Comparison of ENCODE assay signal across 8 cellular contexts in the genomic region with DNA sequence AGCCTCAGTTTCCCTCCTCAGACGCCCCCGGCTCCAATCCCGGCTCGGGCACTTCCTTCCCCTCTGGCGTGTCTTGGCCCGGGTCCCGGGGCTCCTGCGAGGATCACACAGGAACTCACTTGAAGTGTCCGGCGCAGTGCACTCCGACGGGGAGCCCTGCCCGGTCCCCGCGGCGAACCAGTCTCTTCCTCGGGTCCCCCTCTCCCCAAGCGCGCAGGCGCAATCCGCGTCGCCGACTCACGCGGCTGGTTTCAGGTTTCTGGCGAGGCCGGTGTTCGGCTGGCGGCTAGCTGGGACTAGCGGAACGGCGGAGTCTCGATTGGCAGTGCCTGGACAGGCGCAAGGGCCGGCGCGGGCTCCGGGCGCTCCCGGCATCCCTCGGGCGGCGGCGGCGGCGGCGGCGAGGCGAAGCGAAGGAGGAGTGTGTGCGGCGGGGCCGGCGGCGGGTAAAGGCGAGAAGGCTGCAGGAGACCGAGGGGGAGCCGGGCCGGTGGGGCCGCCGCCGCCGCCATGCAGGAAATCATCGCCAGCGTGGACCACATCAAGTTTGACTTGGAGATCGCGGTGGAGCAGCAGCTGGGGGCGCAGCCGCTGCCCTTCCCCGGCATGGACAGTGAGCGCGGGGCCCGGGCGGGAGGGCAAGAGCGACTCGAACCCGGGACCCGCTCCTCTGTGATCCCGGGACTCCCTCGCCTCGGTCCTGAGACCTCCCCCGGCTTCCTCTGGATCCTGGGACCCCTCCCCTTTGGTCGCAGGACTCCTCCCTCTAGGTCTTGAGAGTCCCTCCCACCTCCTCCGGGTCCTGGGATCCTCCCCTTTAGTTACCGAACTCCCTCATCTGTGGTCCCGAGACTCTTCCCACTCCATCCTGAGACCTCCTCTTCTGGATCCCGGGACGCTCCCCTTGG. TPM values are rescaled to one million over a fixed set of nuclear protein-coding genes. Genes with fewer than 3 reads are reported as not detected.
DNase-seq lines count a peak whose midpoint lies in the region; ATAC-seq and TF ChIP-seq lines count a peak whose summit lies in the region.

A gene (plus strand): TSS at position 371 of the 908 bp plus-strand sequence. CDS start 140 bp downstream, at position 511.
A gene with protein sequence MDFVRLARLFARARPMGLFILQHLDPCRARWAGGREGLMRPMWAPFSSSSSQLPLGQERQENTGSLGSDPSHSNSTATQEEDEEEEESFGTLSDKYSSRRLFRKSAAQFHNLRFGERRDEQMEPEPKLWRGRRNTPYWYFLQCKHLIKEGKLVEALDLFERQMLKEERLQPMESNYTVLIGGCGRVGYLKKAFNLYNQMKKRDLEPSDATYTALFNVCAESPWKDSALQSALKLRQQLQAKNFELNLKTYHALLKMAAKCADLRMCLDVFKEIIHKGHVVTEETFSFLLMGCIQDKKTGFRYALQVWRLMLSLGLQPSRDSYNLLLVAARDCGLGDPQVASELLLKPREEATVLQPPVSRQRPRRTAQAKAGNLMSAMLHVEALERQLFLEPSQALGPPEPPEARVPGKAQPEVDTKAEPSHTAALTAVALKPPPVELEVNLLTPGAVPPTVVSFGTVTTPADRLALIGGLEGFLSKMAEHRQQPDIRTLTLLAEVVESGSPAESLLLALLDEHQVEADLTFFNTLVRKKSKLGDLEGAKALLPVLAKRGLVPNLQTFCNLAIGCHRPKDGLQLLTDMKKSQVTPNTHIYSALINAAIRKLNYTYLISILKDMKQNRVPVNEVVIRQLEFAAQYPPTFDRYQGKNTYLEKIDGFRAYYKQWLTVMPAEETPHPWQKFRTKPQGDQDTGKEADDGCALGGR (minus strand): TSS at position 226 of the 908 bp plus-strand sequence. CDS start 3,556 bp downstream, outside the sequence.

- peak within 1 kb of the TSS; percentile 72 for H3K4me3 ChIP-seq in fibroblast of the aortic adventitia (ENCODE audit: low read depth, low read length)

- peaks cover 19% of the 10 kb centered on the region for H3K36me3 Mint-ChIP-seq in nephron (ENCODE audit: low read depth)

- ATAC-seq in stimulated activated naive CD8-positive, alpha-beta T cell treated with anti-CD3 and anti-CD28 coated beads, Interleukin-15, Interleukin-2, amounts not matched to agents 100 U/mL and 50 U/mL, for 24 hours = peak; percentile 95

- H3K4me3 Mint-ChIP-seq in nephron = peak within 1 kb of the TSS; percentile 97 to 100 (median 99)

- H3K27me3 Mint-ChIP-seq in nephron (ENCODE audit: low read depth) = no peaks in the 10 kb centered on the region

- POLR2A ChIA-PET in RWPE1 (lab: Yijun Ruan, JAX; ENCODE audit: low non-redundant PET) = interaction anchor here (0.6 to 0.9 kb wide), 2 partner anchors 16 to 18 kb away, joined by 3 to 6 read pairs; no protein-coding TSS in a partner anchor

- H3K4me1 Mint-ChIP-seq in nephron = peaks cover 30% of the 10 kb centered on the region

- H3K27ac Mint-ChIP-seq in nephron = peak within 1 kb of the TSS; percentile 81 to 97 (median 92)

- H3K27ac ChIP-seq in RWPE1 = peak within 1 kb of the TSS; percentile 89

- no peaks in the 10 kb centered on the region for H3K9me3 Mint-ChIP-seq in nephron

- TF ChIP-seq CTCF in RWPE1 (conservative IDR thresholded peaks at IDR 0.05; ENCODE audit: low read depth) (no peak), fibroblast of the aortic adventitia (IDR thresholded peaks at IDR 0.05; ENCODE audit: insufficient read depth, low read length) (no peak), nephron (IDR thresholded peaks at IDR 0.05; ENCODE audit: unreplicated experiment in 3 of 3) (no peak)

- DNase-seq in EL = peak; percentile 96
- peak; percentile 84 for DNase-seq in GOT3 (lab: John Stamatoyannopoulos, UW)
- peak; percentile 96 for DNase-seq in LHCN-M2 (ENCODE audit: low read depth)
- peak; percentile 99 for DNase-seq in RWPE1 (ENCODE audit: low spot score)
- peak; percentile 88 for DNase-seq in activated T-helper 9 cell treated with anti-CD3 and anti-CD28 coated beads, Interleukin-2, amount 50 U/mL, for 16 hours (ENCODE audit: low read depth)
- DNase-seq in fibroblast of the aortic adventitia (ENCODE audit: low read depth) = peak; percentile 94
- peak; percentile 96 for DNase-seq in stimulated activated naive CD8-positive, alpha-beta T cell treated with anti-CD3 and anti-CD28 coated beads, Interleukin-15, Interleukin-2, amounts not matched to agents 100 U/mL and 50 U/mL, for 24 hours

- CTCF ChIA-PET in RWPE1 (lab: Yijun Ruan, JAX) = no interaction called here

RNA-seq across cellular contexts. Expression of the first gene that starts in this region (rescaled TPM):
- 69.6 and 75.0 TPM in 2 replicates for total RNA-seq in LHCN-M2 (2014; rRNA removed)
- polyA plus RNA-seq in LHCN-M2 (2012) = 47.0 TPM
- 13.1 and 23.3 TPM in 2 replicates for total RNA-seq in fibroblast of the aortic adventitia (ENCODE audit: low replicate concordance)

RNA-seq across cellular contexts. Expression of the second gene that starts in this region (rescaled TPM):
- total RNA-seq in LHCN-M2 (2014; rRNA removed) = 15.0 and 19.2 TPM in 2 replicates
- 5.8 TPM for polyA plus RNA-seq in LHCN-M2 (2012)
- 1.3 and 4.4 TPM in 2 replicates for total RNA-seq in fibroblast of the aortic adventitia (ENCODE audit: low replicate concordance)

Comparison
In these comparisons a context has a peak if more than half of its experiments do, and no peak if none do; other contexts are left out.
1. Peak in every context shown above with its lines: DNase-seq, ATAC-seq, H3K4me3 ChIP-seq and H3K27ac ChIP-seq.